In the genomic region with DNA sequence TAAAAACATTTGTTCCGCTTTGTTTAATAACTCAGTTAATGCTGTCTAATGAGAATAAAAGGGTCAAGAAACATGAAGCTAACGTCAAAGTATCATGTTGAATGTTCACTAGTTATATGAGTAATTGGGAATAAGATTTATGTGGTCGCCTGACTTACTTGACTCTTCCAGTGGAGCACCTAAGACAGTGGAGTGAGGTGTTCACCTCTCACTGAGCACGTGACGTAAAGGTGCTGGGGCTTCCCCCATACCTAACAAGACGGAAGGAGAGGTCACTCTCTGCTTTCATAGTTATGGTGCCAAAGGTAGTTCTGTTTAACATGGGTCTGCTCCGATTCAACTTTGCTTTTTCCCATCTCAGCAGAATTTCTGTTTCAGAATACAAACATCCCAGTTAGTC, we compare ENCODE assay signal across 12 cellular contexts. TPM values are rescaled to one million over a fixed set of nuclear protein-coding genes. Genes with fewer than 3 reads are reported as not detected.
DNase-seq lines count a peak whose midpoint lies in the region; ATAC-seq, FAIRE-seq and TF ChIP-seq lines count a peak whose summit lies in the region.
"Had no signal": no experiment of that assay in that cellular context is flagged by ENCODE, and none has a peak within 500 bp of the region (broad histone marks: within the 10 kb centered on the region; RNA-seq: fewer than 3 reads in every experiment).

No MANE protein-coding gene starts in this region.

- no peaks in the 10 kb centered on the region for H3K36me3 ChIP-seq in keratinocyte (ENCODE audit: control insufficient read depth in 2 of 2, extremely low read depth in 1 of 2, insufficient read depth in 2 of 2, low read length in 2 of 2)

- no TSS peak for BruUV-seq in Calu3 (replicated peaks; lab: Mats Ljungman, UMichigan)

- DNase-seq in GM12892 (ENCODE audit: insufficient read length) (no peak), keratinocyte (ENCODE audit: low read depth, low spot score) (no peak), NCI-H748 treated with DMSO at 0.1 percent for 48 hours (lab: John Stamatoyannopoulos, UW) (no peak), SKM-1 (lab: John Stamatoyannopoulos, UW; ENCODE audit: unreplicated experiment) (no peak), Calu3 (no peak)
- DNase-seq in activated T-helper 1 cell treated with anti-CD3 and anti-CD28 coated beads, Interleukin-12 subunit alpha, Interleukin-12 subunit beta, Interleukin-2, Interleukin-4 antibody, amounts not matched to agents 30 ng/mL and 10 ng/mL and 1 ng/mL, durations not matched to agents 14 hours and 24 hours and 36 hours (ENCODE audit: low spot score), result no peak
- DNase-seq: activated CD8-positive, alpha-beta memory T cell treated with anti-CD3 and anti-CD28 coated beads, Interleukin-2, amount 50 U/mL, for 48 hours; posterior cingulate gyrus had no signal

- peaks cover 9% of the 10 kb centered on the region for H3K4me1 ChIP-seq in keratinocyte (ENCODE audit: control insufficient read depth, extremely low read depth, insufficient read depth, low read length)

- H3K79me2 ChIP-seq in keratinocyte (ENCODE audit: control insufficient read depth, insufficient read depth, low read length), result no peaks in the 10 kb centered on the region

- no peaks in the 10 kb centered on the region for H3K9me3 ChIP-seq in keratinocyte (ENCODE audit: control insufficient read depth, low read depth, low read length)

- no peak overlapping the region for H3K9ac ChIP-seq in keratinocyte (ENCODE audit: control insufficient read depth, extremely low read depth, insufficient read depth, low read length)

- no peak overlapping the region for H3K4me3 ChIP-seq in keratinocyte (ENCODE audit: control insufficient read depth in 2 of 3, extremely low read depth in 1 of 3, insufficient read depth in 2 of 3, low read depth in 1 of 3, low read length in 3 of 3)

- H3K27me3 Mint-ChIP-seq in activated T-helper 1 cell treated with anti-CD3 and anti-CD28 coated beads, Interleukin-12 subunit alpha, Interleukin-12 subunit beta, Interleukin-2, Interleukin-4 antibody, amounts not matched to agents 30 ng/mL and 10 ng/mL and 1 ng/mL, durations not matched to agents 14 hours and 24 hours and 36 hours (ENCODE audit: insufficient read depth), result peaks cover 3% of the 10 kb centered on the region
- no peaks in the 10 kb centered on the region for H3K27me3 Mint-ChIP-seq in Calu3 (ENCODE audit: unreplicated experiment)

- FAIRE-seq in GM12892 (lab: Jason Lieb, UNC) (peak; percentile 97), keratinocyte (lab: Jason Lieb, UNC) (peak; percentile 13)

- H3K4me3 Mint-ChIP-seq in activated T-helper 1 cell treated with anti-CD3 and anti-CD28 coated beads, Interleukin-12 subunit alpha, Interleukin-12 subunit beta, Interleukin-2, Interleukin-4 antibody, amounts not matched to agents 30 ng/mL and 10 ng/mL and 1 ng/mL, durations not matched to agents 14 hours and 24 hours and 36 hours, result no peak overlapping the region
- no peak overlapping the region for H3K4me3 Mint-ChIP-seq in Calu3 (ENCODE audit: low read depth, unreplicated experiment)

- H2AFZ ChIP-seq in keratinocyte (ENCODE audit: control insufficient read depth, low read length), result no peak overlapping the region

- peak; percentile 60; the same call in 1 of the 2 replicates for TF ChIP-seq POLR2A in GM12892 (IDR thresholded peaks at IDR 0.05; ENCODE audit: low read depth, low read length)

- no peaks in the 10 kb centered on the region for H3K36me3 Mint-ChIP-seq in activated T-helper 1 cell treated with anti-CD3 and anti-CD28 coated beads, Interleukin-12 subunit alpha, Interleukin-12 subunit beta, Interleukin-2, Interleukin-4 antibody, amounts not matched to agents 30 ng/mL and 10 ng/mL and 1 ng/mL, durations not matched to agents 14 hours and 24 hours and 36 hours (ENCODE audit: low read depth)
- peaks cover 9% of the 10 kb centered on the region for H3K36me3 Mint-ChIP-seq in Calu3 (ENCODE audit: insufficient read depth, unreplicated experiment)

- ATAC-seq in GM19468 (IDR thresholded peaks at IDR 0.05; ENCODE audit: extremely low read depth, unreplicated experiment) (peak; percentile 51), HG03175 (IDR thresholded peaks at IDR 0.05; ENCODE audit: unreplicated experiment) (peak; percentile 66)

- H3K27me3 ChIP-seq in keratinocyte (ENCODE audit: control insufficient read depth, extremely low read depth, insufficient read depth, low read length), result no peaks in the 10 kb centered on the region

- dilution Hi-C loops in keratinocyte (cut with MboI; ENCODE audit: extremely low pct_ligation_motif_present, low sequenced_read_pairs), result no loop called here

- H3K9me3 Mint-ChIP-seq in activated T-helper 1 cell treated with anti-CD3 and anti-CD28 coated beads, Interleukin-12 subunit alpha, Interleukin-12 subunit beta, Interleukin-2, Interleukin-4 antibody, amounts not matched to agents 30 ng/mL and 10 ng/mL and 1 ng/mL, durations not matched to agents 14 hours and 24 hours and 36 hours, result no peaks in the 10 kb centered on the region
- H3K9me3 Mint-ChIP-seq in Calu3 (ENCODE audit: low read depth, unreplicated experiment), result no peaks in the 10 kb centered on the region

- H4K20me1 ChIP-seq in keratinocyte (ENCODE audit: control insufficient read depth, extremely low read depth, insufficient read depth, low read length), result no peaks in the 10 kb centered on the region

- CTCF ChIA-PET in Calu3 (lab: Charles Lee), result interaction anchor here (1.2 kb wide), 1 partner anchor 78 kb away, joined by 12 read pairs; no protein-coding TSS in a partner anchor

- intact Hi-C loops in activated T-helper 1 cell treated with anti-CD3 and anti-CD28 coated beads, Interleukin-12 subunit alpha, Interleukin-12 subunit beta, Interleukin-2, Interleukin-4 antibody, amounts not matched to agents 30 ng/mL and 10 ng/mL and 1 ng/mL, durations not matched to agents 14 hours and 24 hours and 36 hours (cut with micrococcal nuclease), result loop anchor here (1.0 to 5.0 kb wide), 4 partner anchors 18 to 144 kb away; no protein-coding TSS in a partner anchor
- intact Hi-C loops in Calu3 (cut with micrococcal nuclease; ENCODE audit: unreplicated experiment), result loop anchor here (5.0 to 10.0 kb wide), 4 partner anchors 79 to 482 kb away; no protein-coding TSS in a partner anchor

- H3K4me2 ChIP-seq in keratinocyte (ENCODE audit: control insufficient read depth, extremely low read depth, insufficient read depth, low read depth, low read length), result no peak overlapping the region

- H3K27ac ChIP-seq in keratinocyte (ENCODE audit: control insufficient read depth, insufficient read depth, low read length), result no peak overlapping the region

- no peaks in the 10 kb centered on the region for H3K9me1 ChIP-seq in keratinocyte (ENCODE audit: control insufficient read depth, extremely low read depth, insufficient read depth, low read length)

- H3K4me1 Mint-ChIP-seq in activated T-helper 1 cell treated with anti-CD3 and anti-CD28 coated beads, Interleukin-12 subunit alpha, Interleukin-12 subunit beta, Interleukin-2, Interleukin-4 antibody, amounts not matched to agents 30 ng/mL and 10 ng/mL and 1 ng/mL, durations not matched to agents 14 hours and 24 hours and 36 hours (ENCODE audit: low read depth), result peaks cover 16% of the 10 kb centered on the region
- H3K4me1 Mint-ChIP-seq in Calu3 (ENCODE audit: low read depth, unreplicated experiment), result peaks cover 26% of the 10 kb centered on the region

- no peak overlapping the region for H3K27ac Mint-ChIP-seq in activated T-helper 1 cell treated with anti-CD3 and anti-CD28 coated beads, Interleukin-12 subunit alpha, Interleukin-12 subunit beta, Interleukin-2, Interleukin-4 antibody, amounts not matched to agents 30 ng/mL and 10 ng/mL and 1 ng/mL, durations not matched to agents 14 hours and 24 hours and 36 hours
- no peak overlapping the region for H3K27ac Mint-ChIP-seq in Calu3 (ENCODE audit: unreplicated experiment)

- TF ChIP-seq CTCF in keratinocyte (optimal IDR thresholded peaks at IDR 0.05 in 1 of 3, IDR thresholded peaks at IDR 0.05 in 1 of 3, conservative IDR thresholded peaks at IDR 0.05 in 1 of 3; ENCODE audit: extremely low read depth in 1 of 3, insufficient read depth in 2 of 3, low read length in 3 of 3) (no peak), Calu3 (IDR thresholded peaks at IDR 0.05; ENCODE audit: unreplicated experiment) (no peak)

RNA-seq across cellular contexts. Expression of a gene that starts 0.7 kb away (rescaled TPM):
- 2.7 TPM for polyA plus RNA-seq in GM12892 (2012; ENCODE audit: missing spikeins)
- 4.4 to 21.0 TPM (median 4.7 TPM) in 3 replicates for polyA plus RNA-seq in keratinocyte
- polyA plus RNA-seq in keratinocyte (2011; ENCODE audit: low read depth), result not detected
- polyA plus RNA-seq in keratinocyte (2011; cell fraction: cytosol; rRNA removed), result 4.7 and 8.9 TPM in 2 replicates
- polyA plus RNA-seq in keratinocyte (2011; cell fraction: nucleus; rRNA removed), result 8.3 and 13.4 TPM in 2 replicates
- 0.17 and 2.0 TPM in 2 replicates for polyA plus RNA-seq in keratinocyte (2012; ENCODE audit: low replicate concordance)
- 1.9 to 22.2 TPM (median 5.0 TPM) in 3 replicates for polyA minus RNA-seq in keratinocyte
- polyA minus RNA-seq in keratinocyte (2011; cell fraction: cytosol; rRNA and poly(A)+ RNA removed), result 4.0 TPM
- 4.4 and 9.1 TPM in 2 replicates for polyA minus RNA-seq in keratinocyte (2011; cell fraction: nucleus; rRNA and poly(A)+ RNA removed)
- total RNA-seq in activated T-helper 1 cell treated with anti-CD3 and anti-CD28 coated beads, Interleukin-12 subunit alpha, Interleukin-12 subunit beta, Interleukin-2, Interleukin-4 antibody, amounts not matched to agents 30 ng/mL and 10 ng/mL and 1 ng/mL, durations not matched to agents 14 hours and 24 hours and 36 hours, result not detected in 2 replicates
- total RNA-seq in Calu3 (2022), result 0.85 TPM in 1 of 2 replicates, not detected in the other
- total RNA-seq: fibroblast of lung, G401 had no signal

RNA-seq across cellular contexts. Expression of a gene that starts 13.3 kb away (rescaled TPM):
- polyA plus RNA-seq in GM12892 (2012; ENCODE audit: missing spikeins), result 100 TPM
- polyA plus RNA-seq in keratinocyte, result 58.4 to 101 TPM (median 97.9 TPM) in 3 replicates
- polyA plus RNA-seq in keratinocyte (2011; ENCODE audit: low read depth), result 87.2 TPM
- polyA plus RNA-seq in keratinocyte (2011; cell fraction: cytosol; rRNA removed), result 50.4 and 70.4 TPM in 2 replicates
- 51.9 and 64.6 TPM in 2 replicates for polyA plus RNA-seq in keratinocyte (2011; cell fraction: nucleus; rRNA removed)
- 49.1 and 94.2 TPM in 2 replicates for polyA plus RNA-seq in keratinocyte (2012; ENCODE audit: low replicate concordance)
- polyA minus RNA-seq in keratinocyte, result 18.6 to 119 TPM (median 52.5 TPM) in 3 replicates
- polyA minus RNA-seq in keratinocyte (2011; cell fraction: cytosol; rRNA and poly(A)+ RNA removed), result 48.9 TPM
- polyA minus RNA-seq in keratinocyte (2011; cell fraction: nucleus; rRNA and poly(A)+ RNA removed), result 27.8 and 46.2 TPM in 2 replicates
- 94.5 and 101 TPM in 2 replicates for total RNA-seq in activated T-helper 1 cell treated with anti-CD3 and anti-CD28 coated beads, Interleukin-12 subunit alpha, Interleukin-12 subunit beta, Interleukin-2, Interleukin-4 antibody, amounts not matched to agents 30 ng/mL and 10 ng/mL and 1 ng/mL, durations not matched to agents 14 hours and 24 hours and 36 hours
- total RNA-seq in Calu3 (2022), result 82.6 and 112 TPM in 2 replicates
